ENCODE assay signal across 24 cellular contexts in genomic region chr6:53564401-53565065, GRCh38. TPM values are rescaled to one million over a fixed set of nuclear protein-coding genes. Genes with fewer than 3 reads are reported as not detected.
DNase-seq lines count a peak whose midpoint lies in the region; ATAC-seq, FAIRE-seq and TF ChIP-seq lines count a peak whose summit lies in the region.
"Had no signal": no experiment of that assay in that cellular context is flagged by ENCODE, and none has a peak within 500 bp of the region (broad histone marks: within the 10 kb centered on the region; RNA-seq: fewer than 3 reads in every experiment).

No MANE protein-coding gene starts in this region.

- peak; percentile 39 for DNase-seq in activated CD4-positive, alpha-beta T cell treated with anti-CD3 and anti-CD28 coated beads, Interleukin-2, amount 10 ng/mL, durations not matched to agents 24 days and 14 days
- DNase-seq in activated CD4-positive, alpha-beta T cell treated with anti-CD3 and anti-CD28 coated beads for 48 hours = no peak
- DNase-seq in HepG2 (ENCODE audit: low spot score) (no peak), right lobe of liver (no peak), tibial nerve (ENCODE audit: low spot score in 2 of 2) (no peak), activated gamma-delta T cell treated with Interleukin-2 at 50 U/mL for 16 hours (no peak)
- DNase-seq in activated effector memory CD4-positive, alpha-beta T cell treated with Interleukin-2 at 50 U/mL for 16 hours = no peak
- DNase-seq: AML-193; Caco-2; Calu3; CD4-positive, alpha-beta T cell; CD8-positive, alpha-beta T cell; DND-41; EL; GDM1 had no signal

- peak; percentile 79 for ATAC-seq in HepG2
- peak; percentile 67 to 84 (median 72) for ATAC-seq in right lobe of liver
- ATAC-seq: A549; CD8-positive, alpha-beta T cell; GM12878 had no signal

- TF ChIP-seq RAD21 in HepG2 (CRISPR knock-in tag; IDR thresholded peaks at IDR 0.05) = no peak

- CTCF ChIA-PET in HepG2 (lab: Yijun Ruan, JAX; ENCODE audit: low intra/inter-chr PET ratio, low total read pairs) = no interaction called here

- in situ Hi-C loops in HepG2 (cut with HindIII; ENCODE audit: extremely low pct_ligation_motif_present, low pct_unique_long_range_greater_than_20kb) = no loop called here

- no peak overlapping the region for H3K27ac Mint-ChIP-seq in activated CD4-positive, alpha-beta T cell treated with anti-CD3 and anti-CD28 coated beads, Interleukin-2, amount 10 ng/mL, durations not matched to agents 24 days and 14 days
- H3K27ac Mint-ChIP-seq: B cell; CD4-positive, alpha-beta T cell; CD8-positive, alpha-beta T cell had no signal

- H3K27ac ChIP-seq in HepG2 (ENCODE audit: extremely low read length, insufficient read depth, low read length) (no peak overlapping the region), right lobe of liver (peak overlapping the region in 1 of 3 donors; percentile 30), tibial nerve (no peak overlapping the region)
- H3K27ac ChIP-seq: 22Rv1; A549; BLaER1 treated with 17β-estradiol and CSF1 and Interleukin-3, amounts not matched to agents 10 nM and 100 nM; C4-2B had no signal

- H3K27me3 ChIP-seq in HepG2 (ENCODE audit: control insufficient read depth in 1 of 2, insufficient read depth in 2 of 2, low read length in 2 of 2) (no peaks in the 10 kb centered on the region), right lobe of liver (no peaks in the 10 kb centered on the region), tibial nerve (no peaks in the 10 kb centered on the region)
- H3K27me3 ChIP-seq: BLaER1 treated with 17β-estradiol and CSF1 and Interleukin-3, amounts not matched to agents 10 nM and 100 nM had no signal

- TF ChIP-seq EP300 in HepG2 (IDR thresholded peaks at IDR 0.05; ENCODE audit: low read depth in 2 of 2, low read length in 2 of 2) (no peak), HepG2 (CRISPR knock-in tag; IDR thresholded peaks at IDR 0.05; ENCODE audit: borderline replicate concordance) (no peak), tibial nerve (IDR thresholded peaks at IDR 0.05) (no peak)

- WGBS in HepG2 (ENCODE audit: low lambda C conversion rate) = 50% methylated on average over 2 of the region's 2 CpGs
- WGBS in right lobe of liver (ENCODE audit: insufficient coverage, low coverage, low lambda C conversion rate, missing lambda C conversion rate) = 73% methylated on average over 2 of the region's 2 CpGs
- 92 to 93% methylated on average over 2 of the region's 2 CpGs for WGBS in tibial nerve, 2 donors

- no peak overlapping the region for H3K4me2 ChIP-seq in HepG2 (ENCODE audit: low read depth, low read length)
- H3K4me2 ChIP-seq: A549; BLaER1 treated with 17β-estradiol and CSF1 and Interleukin-3, amounts not matched to agents 10 nM and 100 nM had no signal

- POLR2A ChIA-PET in HepG2 (lab: Yijun Ruan, JAX) = interaction anchor here (1.2 to 2.1 kb wide), 3 partner anchors 17 to 87 kb away, joined by 4 to 7 read pairs (median 4); no protein-coding TSS in a partner anchor

- H3K9me3 Mint-ChIP-seq in activated CD4-positive, alpha-beta T cell treated with anti-CD3 and anti-CD28 coated beads, Interleukin-2, amount 10 ng/mL, durations not matched to agents 24 days and 14 days = peaks cover 11% of the 10 kb centered on the region

- H3K27me3 Mint-ChIP-seq in activated CD4-positive, alpha-beta T cell treated with anti-CD3 and anti-CD28 coated beads, Interleukin-2, amount 10 ng/mL, durations not matched to agents 24 days and 14 days = peaks cover 28% of the 10 kb centered on the region

- peak; percentile 59 for FAIRE-seq in HepG2 (lab: Jason Lieb, UNC)
- FAIRE-seq: A549, D721Med, GM12878, GM12892, GM18507 had no signal

- H2AFZ ChIP-seq in HepG2 (ENCODE audit: low read length) = no peak overlapping the region

- H3K9me3 ChIP-seq in HepG2 (ENCODE audit: low read length) (peaks cover 22% of the 10 kb centered on the region), right lobe of liver (no peaks in the 10 kb centered on the region), tibial nerve (peaks cover 0 to 5% (median 0%) of the 10 kb centered on the region in 4 donors)

- no TSS peak for BruUV-seq in HepG2 (replicated peaks; lab: Mats Ljungman, UMichigan)

- H3K4me1 ChIP-seq in HepG2 (ENCODE audit: insufficient read depth, low read length) = peaks cover 22% of the 10 kb centered on the region
- peaks cover 0 to 24% (median 0%) of the 10 kb centered on the region in 4 donors for H3K4me1 ChIP-seq in right lobe of liver
- no peaks in the 10 kb centered on the region for H3K4me1 ChIP-seq in tibial nerve
- H3K4me1 ChIP-seq: A549, Caco-2 had no signal

- H3K36me3 Mint-ChIP-seq in activated CD4-positive, alpha-beta T cell treated with anti-CD3 and anti-CD28 coated beads, Interleukin-2, amount 10 ng/mL, durations not matched to agents 24 days and 14 days (ENCODE audit: low read depth) = no peaks in the 10 kb centered on the region
- H3K36me3 Mint-ChIP-seq: CD8-positive, alpha-beta T cell had no signal

- H3K4me3 ChIP-seq in HepG2 (replicated peaks in 1 of 3; ENCODE audit: insufficient read depth in 1 of 3, low read depth in 2 of 3, low read length in 3 of 3) = no peak overlapping the region
- H3K4me3 ChIP-seq in right lobe of liver = no peak overlapping the region
- H3K4me3 ChIP-seq in tibial nerve = no peak overlapping the region
- H3K4me3 ChIP-seq: A549; BLaER1 treated with 17β-estradiol and CSF1 and Interleukin-3, amounts not matched to agents 10 nM and 100 nM; GM12878 had no signal

- intact Hi-C loops in activated CD4-positive, alpha-beta T cell treated with anti-CD3 and anti-CD28 coated beads, Interleukin-2, amount 10 ng/mL, durations not matched to agents 24 days and 14 days (cut with micrococcal nuclease) = no loop called here
- intact Hi-C loops in HepG2 (cut with micrococcal nuclease; ENCODE audit: unreplicated experiment) = no loop called here
- intact Hi-C loops in right lobe of liver (cut with DNase I) = no loop called here

- TF ChIP-seq POLR2A in HepG2 (IDR thresholded peaks at IDR 0.05; ENCODE audit: insufficient read depth in 1 of 2, low read depth in 2 of 2, low read length in 2 of 2) (no peak), right lobe of liver (IDR thresholded peaks at IDR 0.05) (no peak), tibial nerve (IDR thresholded peaks at IDR 0.05) (no peak)

- H3K4me3 Mint-ChIP-seq in activated CD4-positive, alpha-beta T cell treated with anti-CD3 and anti-CD28 coated beads, Interleukin-2, amount 10 ng/mL, durations not matched to agents 24 days and 14 days = no peak overlapping the region
- H3K4me3 Mint-ChIP-seq: B cell; CD4-positive, alpha-beta T cell; CD8-positive, alpha-beta T cell had no signal

- no peaks in the 10 kb centered on the region for H3K4me1 Mint-ChIP-seq in activated CD4-positive, alpha-beta T cell treated with anti-CD3 and anti-CD28 coated beads, Interleukin-2, amount 10 ng/mL, durations not matched to agents 24 days and 14 days
- H3K4me1 Mint-ChIP-seq: B cell had no signal

- H3K36me3 ChIP-seq in HepG2 (replicated peaks in 1 of 2; ENCODE audit: control insufficient read depth in 1 of 2, insufficient read depth in 2 of 2, low read length in 2 of 2) (no peaks in the 10 kb centered on the region), right lobe of liver (peaks cover 0 to 6% (median 2%) of the 10 kb centered on the region in 4 donors), tibial nerve (no peaks in the 10 kb centered on the region)
- H3K36me3 ChIP-seq: BLaER1 treated with 17β-estradiol and CSF1 and Interleukin-3, amounts not matched to agents 10 nM and 100 nM had no signal

- no peak for TF ChIP-seq CTCF in HepG2 (CRISPR knock-in tag; IDR thresholded peaks at IDR 0.05)
- no peak for TF ChIP-seq CTCF in right lobe of liver (IDR thresholded peaks at IDR 0.05)
- TF ChIP-seq CTCF in tibial nerve (IDR thresholded peaks at IDR 0.05) = no peak

- no peak overlapping the region for H3K9ac ChIP-seq in HepG2 (ENCODE audit: insufficient read depth, low read depth, low read length)
- H3K9ac ChIP-seq: BLaER1 treated with 17β-estradiol and CSF1 and Interleukin-3, amounts not matched to agents 10 nM and 100 nM had no signal

- H3K79me2 ChIP-seq in HepG2 (ENCODE audit: insufficient read depth, low read length) = no peaks in the 10 kb centered on the region

- H4K20me1 ChIP-seq in HepG2 (ENCODE audit: insufficient read depth, low read length) = no peaks in the 10 kb centered on the region
- H4K20me1 ChIP-seq: BLaER1 treated with 17β-estradiol and CSF1 and Interleukin-3, amounts not matched to agents 10 nM and 100 nM had no signal

RNA-seq across cellular contexts. Expression of gene GCLC, which starts 19.6 kb away (rescaled TPM):
- 21.3 and 25.0 TPM in 2 replicates for total RNA-seq in activated CD4-positive, alpha-beta T cell treated with anti-CD3 and anti-CD28 coated beads, Interleukin-2, amount 10 ng/mL, durations not matched to agents 24 days and 14 days
- total RNA-seq in HepG2 (2016; rRNA removed; fragmentation: Illumina TruSeq; extraction: Trizol) = 84.6 and 96.9 TPM in 2 replicates
- 11.5 and 11.6 TPM in 2 replicates for total RNA-seq in HepG2 (2016; cell fraction: cytosol; rRNA removed; fragmentation: Illumina TruSeq; extraction: Trizol; ENCODE audit: low read depth)
- total RNA-seq in HepG2 (2016; cell fraction: insoluble cytoplasmic fraction; rRNA removed; fragmentation: Illumina TruSeq; extraction: Trizol) = 74.6 and 95.9 TPM in 2 replicates
- total RNA-seq in HepG2 (2016; cell fraction: membrane; rRNA removed; fragmentation: Illumina TruSeq; extraction: Trizol) = 35.6 and 39.1 TPM in 2 replicates
- total RNA-seq in HepG2 (2016; cell fraction: nucleus; rRNA removed; fragmentation: Illumina TruSeq; extraction: Trizol) = 62.3 and 75.3 TPM in 2 replicates
- polyA plus RNA-seq in HepG2 (2011; rRNA removed) = 21.5 and 35.3 TPM in 2 replicates
- polyA plus RNA-seq in HepG2 (2011; cell fraction: cytosol; rRNA removed) = 12.9 and 21.5 TPM in 2 replicates
- 29.1 and 32.0 TPM in 2 replicates for polyA plus RNA-seq in HepG2 (2011; cell fraction: nucleus; rRNA removed)
- 66.0 and 93.9 TPM in 2 replicates for polyA plus RNA-seq in HepG2 (2012)
- 3.5 and 3.7 TPM in 2 replicates for polyA plus RNA-seq in HepG2 (2016; cell fraction: cytosol; fragmentation: Illumina TruSeq; extraction: Trizol; ENCODE audit: low read depth)
- 80.0 and 80.6 TPM in 2 replicates for polyA plus RNA-seq in HepG2 (2016; cell fraction: insoluble cytoplasmic fraction; fragmentation: Illumina TruSeq; extraction: Trizol; ENCODE audit: low read depth)
- polyA plus RNA-seq in HepG2 (2016; cell fraction: membrane; fragmentation: Illumina TruSeq; extraction: Trizol; ENCODE audit: low read depth) = 12.9 and 13.2 TPM in 2 replicates
- 78.5 and 78.7 TPM in 2 replicates for polyA plus RNA-seq in HepG2 (2016; cell fraction: nucleus; fragmentation: Illumina TruSeq; extraction: Trizol; ENCODE audit: insufficient read depth, low read depth)
- 29.2 and 35.2 TPM in 2 replicates for polyA minus RNA-seq in HepG2 (2011; rRNA and poly(A)+ RNA removed; ENCODE audit: low replicate concordance)
- 31.5 and 48.1 TPM in 2 replicates for polyA minus RNA-seq in HepG2 (2011; cell fraction: cytosol; rRNA and poly(A)+ RNA removed)
- polyA minus RNA-seq in HepG2 (2011; cell fraction: nucleus; rRNA and poly(A)+ RNA removed) = 101 and 110 TPM in 2 replicates
- total RNA-seq in right lobe of liver = 100 to 1,000 TPM in 4 of 6 experiments, 10 to 100 TPM in 2; 56.8 to 140 (median 103) TPM
- 10 to 100 TPM; 21.8 to 43.2 (median 32.0) TPM for total RNA-seq in tibial nerve
